ENCODE assay signal across 21 cellular contexts in genomic region chr16:55809386-55809785, GRCh38.
"Had no signal": no experiment of that assay in that cellular context is flagged by ENCODE, and none has a peak within 500 bp of the region (broad histone marks: within the 10 kb centered on the region; RNA-seq: fewer than 3 reads in every experiment).

No MANE protein-coding gene starts in this region.

- H3K4me1 Mint-ChIP-seq: immature natural killer cell, naive B cell, nephron had no signal

- H3K27ac Mint-ChIP-seq: immature natural killer cell, naive B cell, nephron had no signal

- ATAC-seq: gastrocnemius medialis, heart right ventricle, left cardiac atrium, left ventricle myocardium superior, psoas muscle had no signal

- H3K4me3 Mint-ChIP-seq: immature natural killer cell, naive B cell, nephron had no signal

- H3K36me3 Mint-ChIP-seq: immature natural killer cell, naive B cell had no signal

- DNase-seq: effector memory CD4-positive, alpha-beta T cell; gastrocnemius medialis; heart right ventricle; hypothalamus; immature natural killer cell; kidney; left cardiac atrium; left ventricle myocardium superior; mesenchymal stem cell; naive B cell; occipital lobe; psoas muscle; retina; sigmoid colon; stimulated activated CD4-positive, alpha-beta T cell treated with anti-CD3 and anti-CD28 coated beads, Interleukin-2, amount 100 ng/mL, for 24 hours; stimulated activated CD4-positive, alpha-beta T cell treated with anti-CD3 and anti-CD28 coated beads, Interleukin-4, amount 100 ng/mL, for 4 hours; stimulated activated naive CD4-positive, alpha-beta T cell treated with Interleukin-2 at 50 U/mL for 16 hours; tibial artery; upper lobe of left lung; uterus had no signal

- H3K9me3 Mint-ChIP-seq: immature natural killer cell, nephron had no signal
